Comparison of ENCODE assay signal across 8 cellular contexts in genomic region chr22:36123673-36124630, GRCh38. TPM values are rescaled to one million over a fixed set of nuclear protein-coding genes. Genes with fewer than 3 reads are reported as not detected.
A peak's percentile ranks its signal among the peaks of the same experiment; 100 is the strongest.
DNase-seq lines count a peak whose midpoint lies in the region; TF ChIP-seq lines count a peak whose summit lies in the region.

No MANE protein-coding gene starts in this region.

- no peaks in the 10 kb centered on the region for H4K20me1 ChIP-seq in DOHH2 (ENCODE audit: control insufficient read depth, insufficient read depth, low read depth, low read length)

- H3K4me2 ChIP-seq in DOHH2 (ENCODE audit: low read length) (peak overlapping the region; percentile 78), trophoblast cell (ENCODE audit: low read length) (peak overlapping the region; percentile 39)

- H3F3A ChIP-seq in DOHH2 (ENCODE audit: control insufficient read depth, insufficient read depth), result 0 out of 2 replicates have a peak, but pooled peaks cover 2% of the 10 kb centered on the region

- POLR2A ChIA-PET in HEK293T (lab: Yijun Ruan, JAX), result interaction anchor here (1.1 kb wide), 1 partner anchor 39 kb away, joined by 3 read pairs; no protein-coding TSS in a partner anchor

- H2BK5ac ChIP-seq in trophoblast cell (ENCODE audit: low read depth, low read length, poor library complexity), result no peak overlapping the region

- no peak overlapping the region for H3K18ac ChIP-seq in trophoblast cell (ENCODE audit: low read length)

- H4K8ac ChIP-seq in trophoblast cell (ENCODE audit: low read depth, low read length), result peak overlapping the region; percentile 73

- H2BK120ac ChIP-seq in trophoblast cell (ENCODE audit: insufficient read depth, low read length, poor library complexity), result peak overlapping the region; percentile 33

- intact Hi-C loops in tibial artery (cut with DNase I; ENCODE audit: low total_unique reads), result loop anchor here (5.0 to 10.0 kb wide), 5 partner anchors 57 to 692 kb away; no protein-coding TSS in a partner anchor

- DNase-seq in HEK293T (ENCODE audit: extremely low spot score), result peak; percentile 99
- peak; percentile 90 for DNase-seq in NCI-H1436 (lab: John Stamatoyannopoulos, UW)
- peak; percentile 43 to 81 for DNase-seq in SW 1271 (lab: John Stamatoyannopoulos, UW)
- DNase-seq in activated naive CD8-positive, alpha-beta T cell treated with anti-CD3 and anti-CD28 coated beads, Interleukin-2, amount 50 U/mL, for 16 hours (ENCODE audit: low read depth, low spot score), result peak; percentile 84
- DNase-seq in cardiac muscle cell (ENCODE audit: low read depth in 1 of 2, low spot score in 1 of 2), result peak; percentile 98
- peak; percentile 99 for DNase-seq in trophoblast cell
- peak; percentile 93 to 96 for DNase-seq in tibial artery

- TF ChIP-seq CTCF in DOHH2 (IDR thresholded peaks at IDR 0.05; ENCODE audit: low read depth, low read length, poor library complexity, severe bottlenecking), result peak; percentile 95
- TF ChIP-seq CTCF in cardiac muscle cell (IDR thresholded peaks at IDR 0.05; ENCODE audit: low read depth, low read length), result peak; percentile 97
- peak; percentile 96 to 99 for TF ChIP-seq CTCF in tibial artery (IDR thresholded peaks at IDR 0.05)

- H3K27me3 ChIP-seq in DOHH2 (ENCODE audit: control insufficient read depth, low read length) (0 out of 2 replicates have a peak, but pooled peaks cover 2% of the 10 kb centered on the region), cardiac muscle cell (peaks cover 3% of the 10 kb centered on the region), trophoblast cell (ENCODE audit: insufficient read depth, low read length) (no peaks in the 10 kb centered on the region), tibial artery (peaks cover 0 to 6% of the 10 kb centered on the region in 2 donors)

- H3K14ac ChIP-seq in trophoblast cell (ENCODE audit: low read length), result no peak overlapping the region

- H3K27ac ChIP-seq in DOHH2 (ENCODE audit: low read depth, low read length) (no peak overlapping the region), cardiac muscle cell (peak overlapping the region; percentile 85), trophoblast cell (ENCODE audit: low read depth, low read length) (peak overlapping the region; percentile 62), tibial artery (peak overlapping the region; percentile 77 to 79)

- H3K4ac ChIP-seq in trophoblast cell (ENCODE audit: low read depth, low read length), result no peak overlapping the region

- H3K79me1 ChIP-seq in trophoblast cell (ENCODE audit: low read length), result peaks cover 7% of the 10 kb centered on the region

- peaks cover 10% of the 10 kb centered on the region for H3K4me1 ChIP-seq in DOHH2 (ENCODE audit: control insufficient read depth, low read length)
- H3K4me1 ChIP-seq in cardiac muscle cell (ENCODE audit: low read depth), result peaks cover 10% of the 10 kb centered on the region
- peaks cover 0 to 5% of the 10 kb centered on the region in 2 experiments for H3K4me1 ChIP-seq in trophoblast cell (ENCODE audit: control insufficient read depth in 1 of 2, insufficient read depth in 2 of 2, low read length in 2 of 2)
- H3K4me1 ChIP-seq in tibial artery, result peaks cover 0 to 10% (median 5%) of the 10 kb centered on the region in 4 donors

- no peaks in the 10 kb centered on the region for H3K9me2 ChIP-seq in DOHH2 (replicated peaks; ENCODE audit: control insufficient read depth, low read length)

- peak overlapping the region; percentile 38 for H2AFZ ChIP-seq in trophoblast cell (ENCODE audit: insufficient read depth, low read length, poor library complexity)

- no peaks in the 10 kb centered on the region for H3K36me3 ChIP-seq in DOHH2 (ENCODE audit: control insufficient read depth, low read length)
- H3K36me3 ChIP-seq in cardiac muscle cell, result no peaks in the 10 kb centered on the region
- H3K36me3 ChIP-seq in trophoblast cell (ENCODE audit: control insufficient read depth in 1 of 2, insufficient read depth in 2 of 2, low read length in 2 of 2), result no peaks in the 10 kb centered on the region
- H3K36me3 ChIP-seq in tibial artery, result no peaks in the 10 kb centered on the region

- peak overlapping the region; percentile 48 for H4K91ac ChIP-seq in trophoblast cell (ENCODE audit: low read depth, low read length)

- no peaks in the 10 kb centered on the region for H3K9me3 ChIP-seq in DOHH2 (ENCODE audit: control insufficient read depth, insufficient read depth, low read length)
- no peaks in the 10 kb centered on the region for H3K9me3 ChIP-seq in cardiac muscle cell (ENCODE audit: low read depth)
- H3K9me3 ChIP-seq in trophoblast cell (ENCODE audit: insufficient read depth, low read depth, low read length), result no peaks in the 10 kb centered on the region
- no peaks in the 10 kb centered on the region for H3K9me3 ChIP-seq in tibial artery

- H2BK12ac ChIP-seq in trophoblast cell (ENCODE audit: low read length), result no peak overlapping the region

- WGBS in trophoblast cell (ENCODE audit: extremely low coverage, insufficient coverage, insufficient read length), result no CpG with 5 or more reads among the region's 50 CpGs

- H3K79me2 ChIP-seq in DOHH2 (ENCODE audit: control insufficient read depth, low read length), result no peaks in the 10 kb centered on the region
- no peaks in the 10 kb centered on the region for H3K79me2 ChIP-seq in trophoblast cell (ENCODE audit: control insufficient read depth, insufficient read depth, low read length, poor library complexity)

- CTCF ChIA-PET in HEK293T (lab: Yijun Ruan, JAX), result interaction anchor here (0.6 to 1.2 kb wide), 7 partner anchors 9 to 485 kb away, joined by 3 to 6 read pairs (median 4); no protein-coding TSS in a partner anchor

- H3K4me3 ChIP-seq in DOHH2 (ENCODE audit: low read length) (peak overlapping the region; percentile 61), cardiac muscle cell (no peak overlapping the region), trophoblast cell (ENCODE audit: low read depth, low read length) (no peak overlapping the region), tibial artery (peak overlapping the region; percentile 35 to 51)

- no peak overlapping the region for H2AK5ac ChIP-seq in trophoblast cell (ENCODE audit: low read length)

- H3K23ac ChIP-seq in trophoblast cell (ENCODE audit: low read length), result no peak overlapping the region

- no peak overlapping the region for H3K9ac ChIP-seq in trophoblast cell (ENCODE audit: low read length)

- H4K12ac ChIP-seq in trophoblast cell (ENCODE audit: low read depth, low read length), result peak overlapping the region; percentile 19

TF ChIP-seq in HEK293T, 16 proteins besides CTCF, POLR2A, EP300 and RAD21:
- TF ChIP-seq TARDBP (IDR thresholded peaks at IDR 0.05) (no peak), ELF4 (IDR thresholded peaks at IDR 0.05) (peak; percentile 20; the same call in 1 of the 2 replicates), SP1 (IDR thresholded peaks at IDR 0.05) (no peak), BHLHE40 (IDR thresholded peaks at IDR 0.05; ENCODE audit: borderline replicate concordance) (no peak), LEF1 (IDR thresholded peaks at IDR 0.05; ENCODE audit: borderline replicate concordance) (no peak), NFRKB (IDR thresholded peaks at IDR 0.05) (no peak), L3MBTL2 (conservative IDR thresholded peaks at IDR 0.05) (peak; percentile 65; the same call in 1 of the 2 replicates), FOXA1 (IDR thresholded peaks at IDR 0.05) (no peak), FOXK2 (IDR thresholded peaks at IDR 0.05) (no peak), CTBP1 (IDR thresholded peaks at IDR 0.05; ENCODE audit: borderline replicate concordance) (no peak), FOXM1 (IDR thresholded peaks at IDR 0.05; ENCODE audit: borderline replicate concordance) (no peak)

RNA-seq across cellular contexts. Expression of gene APOL3, which starts 36.6 kb away (rescaled TPM):
- not detected in 2 replicates for total RNA-seq in cardiac muscle cell
- polyA plus RNA-seq in cardiac muscle cell, result not detected in 2 replicates
- not detected in 2 replicates for polyA plus RNA-seq in trophoblast cell (2013)

Comparison
In these comparisons a context has a peak if more than half of its experiments do, and no peak if none do; other contexts are left out.
1. H3K4me3 ChIP-seq: peak in DOHH2 (single experiment) and tibial artery (2 of 2); none in cardiac muscle cell (single experiment) and trophoblast cell (single experiment).
2. Peak in every context shown above with its lines, with median percentiles within 50 percentile points of each other: CTCF ChIP-seq and DNase-seq.